Comparison of ENCODE assay signal across 9 cellular contexts in genomic region chr16:69741951-69742904, GRCh38. TPM values are rescaled to one million over a fixed set of nuclear protein-coding genes. Genes with fewer than 3 reads are reported as not detected.
DNase-seq lines count a peak whose midpoint lies in the region; ATAC-seq and TF ChIP-seq lines count a peak whose summit lies in the region.
"Had no signal": no experiment of that assay in that cellular context is flagged by ENCODE, and none has a peak within 500 bp of the region (broad histone marks: within the 10 kb centered on the region; RNA-seq: fewer than 3 reads in every experiment).

No MANE protein-coding gene starts in this region.

- TF ChIP-seq POLR2A in Peyer's patch (IDR thresholded peaks at IDR 0.05) = no peak
- no peak for TF ChIP-seq POLR2A in erythroblast (IDR thresholded peaks at IDR 0.05; ENCODE audit: low read length)

- TF ChIP-seq CTCF in Peyer's patch (IDR thresholded peaks at IDR 0.05) = peak in 2 of 6 experiments; percentile 24 to 32
- no peak for TF ChIP-seq CTCF in fibroblast of mammary gland (conservative IDR thresholded peaks at IDR 0.05; ENCODE audit: control insufficient read depth, insufficient read depth, low read depth, low read length)

- H3K27ac ChIP-seq in Peyer's patch = peak overlapping the region in 3 of 4 donors; percentile 36 to 57 (median 38)

- DNase-seq in ACHN = peak; percentile 32
- peak; percentile 30 to 92 (median 91) for DNase-seq in Peyer's patch
- DNase-seq in fibroblast of mammary gland (ENCODE audit: low read depth) = peak; percentile 57
- peak; percentile 32 for DNase-seq in midbrain (lab: John Stamatoyannopoulos, UW)
- DNase-seq in COLO829 (ENCODE audit: low spot score) = no peak
- DNase-seq in SK-N-DZ (ENCODE audit: low spot score) = no peak
- no peak for DNase-seq in erythroblast (lab: John Stamatoyannopoulos, UW)
- DNase-seq: activated CD8-positive, alpha-beta memory T cell treated with anti-CD3 and anti-CD28 coated beads, Interleukin-2, amount 10 ng/mL, durations not matched to agents 7 days and 5 days had no signal

- H3K4me1 ChIP-seq in Peyer's patch = peaks cover 0 to 7% (median 2%) of the 10 kb centered on the region in 4 donors

- H3K36me3 ChIP-seq in Peyer's patch = peaks cover 0 to 68% (median 0%) of the 10 kb centered on the region in 3 donors

- no peaks in the 10 kb centered on the region for H3K9me3 ChIP-seq in Peyer's patch

- H3K4me3 ChIP-seq in Peyer's patch (peak overlapping the region in 2 of 4 donors; percentile 29 to 40), fibroblast of mammary gland (ENCODE audit: control insufficient read depth, low read depth, low read length) (no peak overlapping the region)

- in situ Hi-C loops in ACHN (cut with HindIII; ENCODE audit: low pct_ligation_motif_present, low pct_unique_long_range_greater_than_20kb, low sequenced_read_pairs) = no loop called here

- no peak for ATAC-seq in GM21381 (IDR thresholded peaks at IDR 0.05; ENCODE audit: unreplicated experiment)
- ATAC-seq: activated CD8-positive, alpha-beta memory T cell treated with anti-CD3 and anti-CD28 coated beads, Interleukin-2, amount 10 ng/mL, durations not matched to agents 7 days and 5 days had no signal

- H3K27me3 ChIP-seq in Peyer's patch = no peaks in the 10 kb centered on the region

RNA-seq across cellular contexts. Expression of gene NOB1, which starts 12.5 kb away (rescaled TPM):
- total RNA-seq in Peyer's patch = 10 to 100 TPM; 13.5 to 37.1 (median 27.7) TPM
- polyA plus RNA-seq in SK-N-DZ (2014; cell fraction: cytosol; rRNA removed) = 17.5 and 24.6 TPM in 2 replicates
- polyA plus RNA-seq in SK-N-DZ (2014; cell fraction: nucleus; rRNA removed) = 11.2 and 23.9 TPM in 2 replicates

RNA-seq across cellular contexts. Expression of gene NQO1, which starts 15.9 kb away (rescaled TPM):
- 100 to 1,000 TPM in 3 of 4 donors, 10 to 100 TPM in 1; 42.4 to 311 (median 144) TPM for total RNA-seq in Peyer's patch
- polyA plus RNA-seq in SK-N-DZ (2014; cell fraction: cytosol; rRNA removed) = 8.6 and 13.9 TPM in 2 replicates
- 5.2 and 8.3 TPM in 2 replicates for polyA plus RNA-seq in SK-N-DZ (2014; cell fraction: nucleus; rRNA removed)

RNA-seq across cellular contexts. Expression of gene WWP2, which starts 19.9 kb away (rescaled TPM):
- 100 to 1,000 TPM in 3 of 4 donors, 10 to 100 TPM in 1; 93.5 to 199 (median 111) TPM for total RNA-seq in Peyer's patch
- polyA plus RNA-seq in SK-N-DZ (2014; cell fraction: cytosol; rRNA removed) = 14.1 and 16.2 TPM in 2 replicates
- polyA plus RNA-seq in SK-N-DZ (2014; cell fraction: nucleus; rRNA removed) = 14.0 and 26.6 TPM in 2 replicates

Comparison
In these comparisons a context has a peak if more than half of its experiments do, and no peak if none do; other contexts are left out.
1. DNase-seq: peak in ACHN (single experiment), Peyer's patch (3 of 3), fibroblast of mammary gland (single experiment) and midbrain (single experiment); none in COLO829 (single experiment), SK-N-DZ (single experiment) and erythroblast (0 of 2).